ENCODE assay signal across 18 cellular contexts in genomic region chr14:100819453-100819828, GRCh38. TPM values are rescaled to one million over a fixed set of nuclear protein-coding genes. Genes with fewer than 3 reads are reported as not detected.
A peak's percentile ranks its signal among the peaks of the same experiment; 100 is the strongest.
DNase-seq lines count a peak whose midpoint lies in the region; ATAC-seq, FAIRE-seq and TF ChIP-seq lines count a peak whose summit lies in the region.
"Had no signal": no experiment of that assay in that cellular context is flagged by ENCODE, and none has a peak within 500 bp of the region (broad histone marks: within the 10 kb centered on the region; RNA-seq: fewer than 3 reads in every experiment).

No MANE protein-coding gene starts in this region.

- H3K9me3 ChIP-seq in HepG2 (ENCODE audit: low read length) (no peaks in the 10 kb centered on the region), right lobe of liver (no peaks in the 10 kb centered on the region), osteoblast (ENCODE audit: low read depth, low read length) (no peaks in the 10 kb centered on the region), smooth muscle cell (replicated peaks; ENCODE audit: low read depth) (no peaks in the 10 kb centered on the region)
- H3K9me3 ChIP-seq in CD8-positive, alpha-beta T cell (ENCODE audit: low read length): no peaks in the 10 kb centered on the region
- H3K9me3 ChIP-seq: A549 had no signal

- H3K36me3 ChIP-seq in HepG2 (replicated peaks in 1 of 2; ENCODE audit: control insufficient read depth in 1 of 2, insufficient read depth in 2 of 2, low read length in 2 of 2): no peaks in the 10 kb centered on the region
- no peaks in the 10 kb centered on the region for H3K36me3 ChIP-seq in right lobe of liver
- H3K36me3 ChIP-seq in osteoblast (ENCODE audit: insufficient read depth, low read length): no peaks in the 10 kb centered on the region
- no peaks in the 10 kb centered on the region for H3K36me3 ChIP-seq in CD8-positive, alpha-beta T cell (ENCODE audit: insufficient read depth, low read length)
- no peaks in the 10 kb centered on the region for H3K36me3 ChIP-seq in smooth muscle cell (ENCODE audit: low read depth)

- intact Hi-C loops in HepG2 (cut with micrococcal nuclease; ENCODE audit: unreplicated experiment): loop anchor here (10.0 kb wide), 1 partner anchor 155 kb away; no protein-coding TSS in a partner anchor
- intact Hi-C loops in right lobe of liver (cut with DNase I): no loop called here
- intact Hi-C loops in CD8-positive, alpha-beta T cell (cut with DNase I, micrococcal nuclease): no loop called here

- CTCF ChIA-PET in HepG2 (lab: Yijun Ruan, JAX; ENCODE audit: low intra/inter-chr PET ratio, low total read pairs): no interaction called here
- CTCF ChIA-PET in CD8-positive, alpha-beta T cell (lab: Charles Lee): no interaction called here

- no peaks in the 10 kb centered on the region for H3K36me3 Mint-ChIP-seq in mesothelial cell of epicardium
- H3K36me3 Mint-ChIP-seq in CD8-positive, alpha-beta T cell: no peaks in the 10 kb centered on the region

- 100% methylated on average over 1 of the region's 1 CpG for WGBS in HepG2 (ENCODE audit: low lambda C conversion rate)
- WGBS in right lobe of liver (ENCODE audit: insufficient coverage, low coverage, low lambda C conversion rate, missing lambda C conversion rate): no CpG with 5 or more reads among the region's 1 CpG
- WGBS in smooth muscle cell (ENCODE audit: low lambda C conversion rate): 96% methylated on average over 1 of the region's 1 CpG

- peaks cover 14% of the 10 kb centered on the region for H3F3A ChIP-seq in smooth muscle cell (ENCODE audit: low read depth)

- peaks cover 96% of the 10 kb centered on the region for H3K4me1 ChIP-seq in HepG2 (ENCODE audit: insufficient read depth, low read length)
- peaks cover 0 to 11% (median 0%) of the 10 kb centered on the region in 4 donors for H3K4me1 ChIP-seq in right lobe of liver
- H3K4me1 ChIP-seq in osteoblast (ENCODE audit: insufficient read depth, low read length): peaks cover 7% of the 10 kb centered on the region
- H3K4me1 ChIP-seq in CD8-positive, alpha-beta T cell (ENCODE audit: insufficient read depth, low read length): no peaks in the 10 kb centered on the region
- peaks cover 14% of the 10 kb centered on the region for H3K4me1 ChIP-seq in smooth muscle cell (ENCODE audit: low read depth)
- H3K4me1 ChIP-seq: A549 had no signal

- H3K27me3 Mint-ChIP-seq in mesothelial cell of epicardium (ENCODE audit: low read depth): no peaks in the 10 kb centered on the region
- peaks cover 17% of the 10 kb centered on the region for H3K27me3 Mint-ChIP-seq in CD8-positive, alpha-beta T cell (ENCODE audit: low read depth)

- H3K79me2 ChIP-seq in HepG2 (ENCODE audit: insufficient read depth, low read length) (no peaks in the 10 kb centered on the region), osteoblast (ENCODE audit: insufficient read depth, low read length) (no peaks in the 10 kb centered on the region), smooth muscle cell (ENCODE audit: low read depth) (no peaks in the 10 kb centered on the region)

- H3K4me1 Mint-ChIP-seq in mesothelial cell of epicardium: peaks cover 46% of the 10 kb centered on the region
- no peaks in the 10 kb centered on the region for H3K4me1 Mint-ChIP-seq in CD8-positive, alpha-beta T cell (ENCODE audit: low read depth)

- TF ChIP-seq POLR2A in HepG2 (IDR thresholded peaks at IDR 0.05; ENCODE audit: insufficient read depth in 1 of 2, low read depth in 2 of 2, low read length in 2 of 2): no peak
- TF ChIP-seq POLR2A in right lobe of liver (IDR thresholded peaks at IDR 0.05): no peak

- H3K4me2 ChIP-seq in HepG2 (ENCODE audit: low read depth, low read length): no peak overlapping the region
- H3K4me2 ChIP-seq in osteoblast (ENCODE audit: insufficient read depth, low read length): no peak overlapping the region
- H3K4me2 ChIP-seq in smooth muscle cell: no peak overlapping the region
- H3K4me2 ChIP-seq: A549 had no signal

- no peak for FAIRE-seq in HepG2 (lab: Jason Lieb, UNC)
- FAIRE-seq: A549 had no signal

- H3K9ac ChIP-seq in HepG2 (ENCODE audit: insufficient read depth, low read depth, low read length): no peak overlapping the region
- no peak overlapping the region for H3K9ac ChIP-seq in smooth muscle cell (ENCODE audit: low read depth)

- peak overlapping the region; percentile 87 for H3K27ac ChIP-seq in HepG2 (ENCODE audit: extremely low read length, insufficient read depth, low read length)
- no peak overlapping the region for H3K27ac ChIP-seq in right lobe of liver
- H3K27ac ChIP-seq in osteoblast (ENCODE audit: low read depth, low read length): no peak overlapping the region
- H3K27ac ChIP-seq in CD8-positive, alpha-beta T cell (ENCODE audit: low read depth, low read length): no peak overlapping the region
- H3K27ac ChIP-seq in smooth muscle cell (ENCODE audit: low read depth): no peak overlapping the region
- H3K27ac ChIP-seq: 22Rv1, A549, C4-2B had no signal

- no peak for TF ChIP-seq RAD21 in HepG2 (CRISPR knock-in tag; IDR thresholded peaks at IDR 0.05)

- ATAC-seq in HepG2: no peak
- ATAC-seq in right lobe of liver: no peak
- ATAC-seq in CD8-positive, alpha-beta T cell: no peak
- ATAC-seq: A549 had no signal

- H3K27ac Mint-ChIP-seq in mesothelial cell of epicardium: peak overlapping the region; percentile 59
- no peak overlapping the region for H3K27ac Mint-ChIP-seq in CD8-positive, alpha-beta T cell
- H3K27ac Mint-ChIP-seq: CD4-positive, alpha-beta T cell; H9 had no signal

- TF ChIP-seq EP300 in HepG2 (IDR thresholded peaks at IDR 0.05; ENCODE audit: low read depth in 2 of 2, low read length in 2 of 2) (no peak), HepG2 (CRISPR knock-in tag; IDR thresholded peaks at IDR 0.05; ENCODE audit: borderline replicate concordance) (no peak)

- BruUV-seq in HepG2 (replicated peaks; lab: Mats Ljungman, UMichigan): no TSS peak

- DNase-seq in HepG2 (ENCODE audit: low spot score): no peak
- no peak for DNase-seq in right lobe of liver
- no peak for DNase-seq in mesothelial cell of epicardium (ENCODE audit: low spot score in 2 of 2, unreplicated experiment in 2 of 2)
- DNase-seq in osteoblast (ENCODE audit: insufficient read length, low spot score, missing footprints): peak; percentile 46
- DNase-seq in CD8-positive, alpha-beta T cell: no peak
- DNase-seq in smooth muscle cell (lab: John Stamatoyannopoulos, UW; ENCODE audit: unreplicated experiment): no peak
- no peak for DNase-seq in OCI-M1 (lab: John Stamatoyannopoulos, UW)
- DNase-seq: AML-193; Calu3; CD4-positive, alpha-beta T cell; DMS79 treated with DMSO at 0.1 percent for 48 hours; GF-D8; GOT3; H9 had no signal

- H3K4me3 ChIP-seq in HepG2 (replicated peaks in 1 of 3; ENCODE audit: insufficient read depth in 1 of 3, low read depth in 2 of 3, low read length in 3 of 3): no peak overlapping the region
- H3K4me3 ChIP-seq in right lobe of liver: no peak overlapping the region
- H3K4me3 ChIP-seq in osteoblast (ENCODE audit: insufficient read depth, low read length): no peak overlapping the region
- no peak overlapping the region for H3K4me3 ChIP-seq in CD8-positive, alpha-beta T cell (ENCODE audit: low read depth, low read length)
- no peak overlapping the region for H3K4me3 ChIP-seq in smooth muscle cell
- H3K4me3 ChIP-seq: A549 had no signal

- H4K20me1 ChIP-seq in HepG2 (ENCODE audit: insufficient read depth, low read length) (no peaks in the 10 kb centered on the region), osteoblast (ENCODE audit: insufficient read depth, low read length) (no peaks in the 10 kb centered on the region), smooth muscle cell (ENCODE audit: low read depth) (no peaks in the 10 kb centered on the region)

- no peak overlapping the region for H2AFZ ChIP-seq in HepG2 (ENCODE audit: low read length)
- no peak overlapping the region for H2AFZ ChIP-seq in osteoblast (ENCODE audit: low read length)
- H2AFZ ChIP-seq in smooth muscle cell (ENCODE audit: low read depth): no peak overlapping the region

- TF ChIP-seq CTCF in HepG2 (CRISPR knock-in tag; IDR thresholded peaks at IDR 0.05) (no peak), right lobe of liver (IDR thresholded peaks at IDR 0.05) (no peak), mesothelial cell of epicardium (IDR thresholded peaks at IDR 0.05; ENCODE audit: unreplicated experiment) (no peak), osteoblast (IDR thresholded peaks at IDR 0.05; ENCODE audit: extremely low read depth, low read depth, low read length) (no peak), smooth muscle cell (IDR thresholded peaks at IDR 0.05; ENCODE audit: borderline replicate concordance, insufficient read depth, poor library complexity, severe bottlenecking) (no peak)
- TF ChIP-seq CTCF in CD8-positive, alpha-beta T cell (IDR thresholded peaks at IDR 0.05): no peak

- H3K27me3 ChIP-seq in HepG2 (ENCODE audit: control insufficient read depth in 1 of 2, insufficient read depth in 2 of 2, low read length in 2 of 2): no peaks in the 10 kb centered on the region
- H3K27me3 ChIP-seq in right lobe of liver: no peaks in the 10 kb centered on the region
- H3K27me3 ChIP-seq in osteoblast (ENCODE audit: insufficient read depth, low read length): peaks cover 11% of the 10 kb centered on the region
- H3K27me3 ChIP-seq in CD8-positive, alpha-beta T cell (ENCODE audit: insufficient read depth, low read length): no peaks in the 10 kb centered on the region
- no peaks in the 10 kb centered on the region for H3K27me3 ChIP-seq in smooth muscle cell (ENCODE audit: low read depth)

- POLR2A ChIA-PET in HepG2 (lab: Yijun Ruan, JAX): interaction anchor here (4.8 kb wide), 1 partner anchor 69 kb away, joined by 102 read pairs; no protein-coding TSS in a partner anchor
- POLR2A ChIA-PET in CD8-positive, alpha-beta T cell (lab: Charles Lee): no interaction called here

- no peak overlapping the region for H3K4me3 Mint-ChIP-seq in mesothelial cell of epicardium
- H3K4me3 Mint-ChIP-seq in CD8-positive, alpha-beta T cell: no peak overlapping the region
- H3K4me3 Mint-ChIP-seq: CD4-positive, alpha-beta T cell; H9 had no signal

- in situ Hi-C loops in HepG2 (cut with HindIII; ENCODE audit: extremely low pct_ligation_motif_present, low pct_unique_long_range_greater_than_20kb): loop anchor here (10.0 kb wide), 1 partner anchor 155 kb away; no protein-coding TSS in a partner anchor

- no peaks in the 10 kb centered on the region for H3K9me3 Mint-ChIP-seq in mesothelial cell of epicardium
- no peaks in the 10 kb centered on the region for H3K9me3 Mint-ChIP-seq in CD8-positive, alpha-beta T cell
- H3K9me3 Mint-ChIP-seq: CD4-positive, alpha-beta T cell; H9 had no signal

RNA-seq across cellular contexts. Expression of gene MEG3, which starts 6.5 kb away (rescaled TPM):
- total RNA-seq in HepG2 (2016; rRNA removed; fragmentation: Illumina TruSeq; extraction: Trizol) (not detected in 2 replicates), right lobe of liver (10 to 100 TPM in 5 of 6 experiments, 1 to 10 TPM in 1; 5.7 to 43.7 (median 23.9) TPM), mesothelial cell of epicardium (0.18 TPM in 1 of 3 replicates, not detected in the others), osteoblast (200 and 269 TPM in 2 replicates), smooth muscle cell (not detected in 2 replicates)
- not detected in 2 replicates for total RNA-seq in HepG2 (2016; cell fraction: cytosol; rRNA removed; fragmentation: Illumina TruSeq; extraction: Trizol; ENCODE audit: low read depth)
- total RNA-seq in HepG2 (2016; cell fraction: insoluble cytoplasmic fraction; rRNA removed; fragmentation: Illumina TruSeq; extraction: Trizol): not detected in 2 replicates
- total RNA-seq in HepG2 (2016; cell fraction: membrane; rRNA removed; fragmentation: Illumina TruSeq; extraction: Trizol): not detected in 2 replicates
- total RNA-seq in HepG2 (2016; cell fraction: nucleus; rRNA removed; fragmentation: Illumina TruSeq; extraction: Trizol): 0.38 TPM in 1 of 2 replicates, not detected in the other
- polyA plus RNA-seq in HepG2 (2011; rRNA removed) (0.07 and 0.17 TPM in 2 replicates), smooth muscle cell (0.70 TPM in 1 of 2 replicates, not detected in the other)
- polyA plus RNA-seq in HepG2 (2011; cell fraction: cytosol; rRNA removed): 0.03 TPM in 1 of 2 replicates, not detected in the other
- 0.59 and 0.62 TPM in 2 replicates for polyA plus RNA-seq in HepG2 (2011; cell fraction: nucleus; rRNA removed)
- 0.12 TPM in 1 of 2 replicates, not detected in the other for polyA plus RNA-seq in HepG2 (2012)
- polyA plus RNA-seq in HepG2 (2016; cell fraction: cytosol; fragmentation: Illumina TruSeq; extraction: Trizol; ENCODE audit: low read depth): not detected in 2 replicates
- not detected in 2 replicates for polyA plus RNA-seq in HepG2 (2016; cell fraction: insoluble cytoplasmic fraction; fragmentation: Illumina TruSeq; extraction: Trizol; ENCODE audit: low read depth)
- polyA plus RNA-seq in HepG2 (2016; cell fraction: membrane; fragmentation: Illumina TruSeq; extraction: Trizol; ENCODE audit: low read depth): not detected in 2 replicates
- 0.15 TPM in 1 of 2 replicates, not detected in the other for polyA plus RNA-seq in HepG2 (2016; cell fraction: nucleus; fragmentation: Illumina TruSeq; extraction: Trizol; ENCODE audit: insufficient read depth, low read depth)
- polyA minus RNA-seq in HepG2 (2011; rRNA and poly(A)+ RNA removed; ENCODE audit: low replicate concordance): 0.08 TPM in 1 of 2 replicates, not detected in the other
- polyA minus RNA-seq in HepG2 (2011; cell fraction: cytosol; rRNA and poly(A)+ RNA removed): not detected in 2 replicates
- 0.12 and 0.26 TPM in 2 replicates for polyA minus RNA-seq in HepG2 (2011; cell fraction: nucleus; rRNA and poly(A)+ RNA removed)
- total RNA-seq in CD8-positive, alpha-beta T cell: not detected
- total RNA-seq: Calu3; CD4-positive, alpha-beta T cell; HT-29 had no signal
